In genomic region chr2:105399207-105399861, GRCh38 we compare ENCODE assay signal across 1 cellular context.
TF ChIP-seq lines count a peak whose summit lies in the region.

No MANE protein-coding gene starts in this region.

TF ChIP-seq in K562, 482 proteins besides CTCF, POLR2A, EP300 and RAD21 (continued from another document):
- TF ChIP-seq, protein P1, sequence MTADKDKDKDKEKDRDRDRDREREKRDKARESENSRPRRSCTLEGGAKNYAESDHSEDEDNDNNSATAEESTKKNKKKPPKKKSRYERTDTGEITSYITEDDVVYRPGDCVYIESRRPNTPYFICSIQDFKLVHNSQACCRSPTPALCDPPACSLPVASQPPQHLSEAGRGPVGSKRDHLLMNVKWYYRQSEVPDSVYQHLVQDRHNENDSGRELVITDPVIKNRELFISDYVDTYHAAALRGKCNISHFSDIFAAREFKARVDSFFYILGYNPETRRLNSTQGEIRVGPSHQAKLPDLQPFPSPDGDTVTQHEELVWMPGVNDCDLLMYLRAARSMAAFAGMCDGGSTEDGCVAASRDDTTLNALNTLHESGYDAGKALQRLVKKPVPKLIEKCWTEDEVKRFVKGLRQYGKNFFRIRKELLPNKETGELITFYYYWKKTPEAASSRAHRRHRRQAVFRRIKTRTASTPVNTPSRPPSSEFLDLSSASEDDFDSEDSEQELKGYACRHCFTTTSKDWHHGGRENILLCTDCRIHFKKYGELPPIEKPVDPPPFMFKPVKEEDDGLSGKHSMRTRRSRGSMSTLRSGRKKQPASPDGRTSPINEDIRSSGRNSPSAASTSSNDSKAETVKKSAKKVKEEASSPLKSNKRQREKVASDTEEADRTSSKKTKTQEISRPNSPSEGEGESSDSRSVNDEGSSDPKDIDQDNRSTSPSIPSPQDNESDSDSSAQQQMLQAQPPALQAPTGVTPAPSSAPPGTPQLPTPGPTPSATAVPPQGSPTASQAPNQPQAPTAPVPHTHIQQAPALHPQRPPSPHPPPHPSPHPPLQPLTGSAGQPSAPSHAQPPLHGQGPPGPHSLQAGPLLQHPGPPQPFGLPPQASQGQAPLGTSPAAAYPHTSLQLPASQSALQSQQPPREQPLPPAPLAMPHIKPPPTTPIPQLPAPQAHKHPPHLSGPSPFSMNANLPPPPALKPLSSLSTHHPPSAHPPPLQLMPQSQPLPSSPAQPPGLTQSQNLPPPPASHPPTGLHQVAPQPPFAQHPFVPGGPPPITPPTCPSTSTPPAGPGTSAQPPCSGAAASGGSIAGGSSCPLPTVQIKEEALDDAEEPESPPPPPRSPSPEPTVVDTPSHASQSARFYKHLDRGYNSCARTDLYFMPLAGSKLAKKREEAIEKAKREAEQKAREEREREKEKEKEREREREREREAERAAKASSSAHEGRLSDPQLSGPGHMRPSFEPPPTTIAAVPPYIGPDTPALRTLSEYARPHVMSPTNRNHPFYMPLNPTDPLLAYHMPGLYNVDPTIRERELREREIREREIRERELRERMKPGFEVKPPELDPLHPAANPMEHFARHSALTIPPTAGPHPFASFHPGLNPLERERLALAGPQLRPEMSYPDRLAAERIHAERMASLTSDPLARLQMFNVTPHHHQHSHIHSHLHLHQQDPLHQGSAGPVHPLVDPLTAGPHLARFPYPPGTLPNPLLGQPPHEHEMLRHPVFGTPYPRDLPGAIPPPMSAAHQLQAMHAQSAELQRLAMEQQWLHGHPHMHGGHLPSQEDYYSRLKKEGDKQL (CRISPR knock-in tag; IDR thresholded peaks at IDR 0.05; ENCODE audit: borderline replicate concordance), result no peak
- TF ChIP-seq MITF (IDR thresholded peaks at IDR 0.05) (no peak), SRSF1 (IDR thresholded peaks at IDR 0.05; ENCODE audit: low read depth, low read length) (no peak), RNF2 (IDR thresholded peaks at IDR 0.05) (peak; percentile 25; the same call in 1 of the 2 replicates)
